In genomic region chr14:32756173-32756572, GRCh38 we compare ENCODE assay signal across 25 cellular contexts.
"Had no signal": no experiment of that assay in that cellular context is flagged by ENCODE, and none has a peak within 500 bp of the region (broad histone marks: within the 10 kb centered on the region; RNA-seq: fewer than 3 reads in every experiment).

No MANE protein-coding gene starts in this region.

- H3K4me2 ChIP-seq: smooth muscle cell had no signal

- H3K36me3 Mint-ChIP-seq: type B pancreatic cell had no signal

- H3K27me3 Mint-ChIP-seq: stimulated activated memory B cell treated with anti-CD40 and anti-IgM and Interleukin-4, amounts not matched to agents 10 μg/mL and 1 μg/mL and 100 μg/mL, for 72 hours; stimulated activated naive CD8-positive, alpha-beta T cell treated with anti-CD3 and anti-CD28 coated beads, Interleukin-15, amount 100 ng/mL, for 72 hours; type B pancreatic cell had no signal

- H3K27me3 ChIP-seq: neutrophil, right atrium auricular region, right lobe of liver, tibial nerve, vagina had no signal

- H3K9me3 ChIP-seq: vagina had no signal

- FAIRE-seq: keratinocyte had no signal

- DNase-seq: hippocampal formation; lower lobe of right lung; mammary epithelial cell; mesenchymal stem cell; naive thymus-derived CD8-positive, alpha-beta T cell; occipital lobe; right lobe of liver; stimulated activated CD4-positive, alpha-beta T cell treated with anti-CD3 and anti-CD28 coated beads, Interleukin-1b, Interleukin-23, amount 100 ng/mL, for 48 hours; stimulated activated CD4-positive, alpha-beta T cell treated with anti-CD3 and anti-CD28 coated beads, Interleukin-2, amount 100 ng/mL, for 48 hours; stimulated activated CD4-positive, alpha-beta T cell treated with anti-CD3 and anti-CD28 coated beads, Interleukin-4, amount 100 ng/mL, for 4 hours; stimulated activated CD8-positive, alpha-beta memory T cell treated with anti-CD3 and anti-CD28 coated beads, Interleukin-4, amount 100 ng/mL, for 48 hours; stimulated activated naive CD4-positive, alpha-beta T cell treated with Interleukin-2 at 50 U/mL for 16 hours; stimulated activated naive CD8-positive, alpha-beta T cell treated with anti-CD3 and anti-CD28 coated beads, Interleukin-15, amount 100 ng/mL, for 72 hours; substantia nigra had no signal

- H3K4me1 Mint-ChIP-seq: naive thymus-derived CD8-positive, alpha-beta T cell; nephron; neural crest cell; stimulated activated memory B cell treated with anti-CD40 and anti-IgM and Interleukin-4, amounts not matched to agents 10 μg/mL and 1 μg/mL and 100 μg/mL, for 72 hours; stimulated activated naive CD8-positive, alpha-beta T cell treated with anti-CD3 and anti-CD28 coated beads, Interleukin-15, amount 100 ng/mL, for 72 hours had no signal

- H3K27ac ChIP-seq: lower lobe of right lung, neutrophil, parathyroid adenoma, right atrium auricular region, right lobe of liver, tibial nerve, vagina had no signal

- H3K4me1 ChIP-seq: lower lobe of right lung, parathyroid adenoma, right atrium auricular region, right lobe of liver, tibial nerve, vagina had no signal

- H3K79me2 ChIP-seq: parathyroid adenoma had no signal

- ATAC-seq: naive thymus-derived CD8-positive, alpha-beta T cell; stimulated activated memory B cell treated with anti-CD40 and anti-IgM and Interleukin-4, amounts not matched to agents 10 μg/mL and 1 μg/mL and 100 μg/mL, for 72 hours; stimulated activated naive CD8-positive, alpha-beta T cell treated with anti-CD3 and anti-CD28 coated beads, Interleukin-15, amount 100 ng/mL, for 72 hours had no signal

- H3K9ac ChIP-seq: parathyroid adenoma had no signal

- H3K4me3 Mint-ChIP-seq: naive thymus-derived CD8-positive, alpha-beta T cell; nephron; neural crest cell; stimulated activated memory B cell treated with anti-CD40 and anti-IgM and Interleukin-4, amounts not matched to agents 10 μg/mL and 1 μg/mL and 100 μg/mL, for 72 hours; stimulated activated naive CD8-positive, alpha-beta T cell treated with anti-CD3 and anti-CD28 coated beads, Interleukin-15, amount 100 ng/mL, for 72 hours; type B pancreatic cell had no signal

- H3K4me3 ChIP-seq: lower lobe of right lung, right atrium auricular region, right lobe of liver, smooth muscle cell, tibial nerve, vagina had no signal

- H3K27ac Mint-ChIP-seq: naive thymus-derived CD8-positive, alpha-beta T cell; nephron; stimulated activated memory B cell treated with anti-CD40 and anti-IgM and Interleukin-4, amounts not matched to agents 10 μg/mL and 1 μg/mL and 100 μg/mL, for 72 hours; stimulated activated naive CD8-positive, alpha-beta T cell treated with anti-CD3 and anti-CD28 coated beads, Interleukin-15, amount 100 ng/mL, for 72 hours; type B pancreatic cell had no signal

- H3K36me3 ChIP-seq: lower lobe of right lung, neutrophil, right atrium auricular region, right lobe of liver, tibial nerve, vagina had no signal

- H2AFZ ChIP-seq: parathyroid adenoma had no signal
